ENCODE assay signal across 9 cellular contexts in the genomic region with DNA sequence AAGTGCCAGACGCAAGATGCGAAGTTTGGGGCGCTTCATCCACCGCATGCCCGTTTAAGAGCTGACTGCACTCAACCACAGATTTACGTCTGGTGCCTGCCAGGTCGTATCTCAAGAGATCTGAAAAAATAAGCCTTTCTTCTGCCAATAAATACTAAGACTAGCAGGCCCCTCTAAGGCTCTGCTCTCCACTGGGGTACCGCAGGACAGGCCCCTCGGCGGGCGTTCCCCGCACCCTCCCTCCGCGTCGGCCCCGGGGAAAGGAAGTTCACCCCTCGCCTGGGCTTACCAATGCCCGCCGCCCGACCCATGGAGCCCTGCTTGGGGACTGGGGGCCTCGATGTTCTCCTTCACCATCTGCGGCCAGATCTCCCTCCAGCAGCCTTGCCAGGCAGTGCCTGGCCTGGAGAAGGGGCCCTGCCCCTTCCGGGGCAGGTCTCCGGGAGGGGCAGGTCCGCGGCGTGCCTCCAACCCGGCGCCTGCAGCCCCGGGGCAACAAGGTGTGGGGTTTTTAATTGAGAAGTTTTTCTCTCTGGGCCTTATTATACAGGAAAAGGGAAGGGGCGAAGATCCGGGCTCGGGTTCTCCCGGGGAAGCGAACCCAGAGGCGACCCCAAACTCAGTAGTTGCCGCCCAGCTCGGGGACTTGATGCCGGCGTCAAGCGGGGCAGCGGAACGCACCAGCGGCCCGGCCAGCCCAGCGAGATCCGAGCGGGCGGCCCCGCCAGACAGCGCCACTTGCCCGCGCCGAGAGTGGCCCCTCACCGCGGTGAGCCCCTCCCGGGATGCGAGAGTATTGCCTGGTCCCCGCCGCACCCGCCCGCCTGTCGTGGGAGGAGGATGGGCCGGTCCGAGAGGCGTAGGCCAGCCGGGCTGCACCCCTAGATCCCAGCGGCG. TPM values are rescaled to one million over a fixed set of nuclear protein-coding genes. Genes with fewer than 3 reads are reported as not detected.
DNase-seq lines count a peak whose midpoint lies in the region; ATAC-seq and TF ChIP-seq lines count a peak whose summit lies in the region.
"Had no signal": no experiment of that assay in that cellular context is flagged by ENCODE, and none has a peak within 500 bp of the region (broad histone marks: within the 10 kb centered on the region; RNA-seq: fewer than 3 reads in every experiment).

No MANE protein-coding gene starts in this region.

- H3K9me3 Mint-ChIP-seq in GM23338, result no peaks in the 10 kb centered on the region
- H3K9me3 Mint-ChIP-seq in activated CD4-positive, alpha-beta memory T cell treated with anti-CD3 and anti-CD28 coated beads, Interleukin-2, amount 10 ng/mL, durations not matched to agents 7 days and 5 days, result no peaks in the 10 kb centered on the region

- no peaks in the 10 kb centered on the region; the same call in 2 of the 3 replicates for H3K36me3 Mint-ChIP-seq in GM23338 (ENCODE audit: low read depth)
- peaks cover 29% of the 10 kb centered on the region for H3K36me3 Mint-ChIP-seq in activated CD4-positive, alpha-beta memory T cell treated with anti-CD3 and anti-CD28 coated beads, Interleukin-2, amount 10 ng/mL, durations not matched to agents 7 days and 5 days (ENCODE audit: low read depth)

- peaks cover 30% of the 10 kb centered on the region for H3K4me1 Mint-ChIP-seq in GM23338
- peaks cover 61% of the 10 kb centered on the region for H3K4me1 Mint-ChIP-seq in activated CD4-positive, alpha-beta memory T cell treated with anti-CD3 and anti-CD28 coated beads, Interleukin-2, amount 10 ng/mL, durations not matched to agents 7 days and 5 days

- no peaks in the 10 kb centered on the region for H3F3A ChIP-seq in GM23338 (replicated peaks; ENCODE audit: low read depth)

- H3K27ac ChIP-seq in GM23338 (ENCODE audit: low read depth) (no peak overlapping the region), Karpas-422 (ENCODE audit: low read length) (0 out of 2 replicates have a peak overlapping the region, but pooled peaks have one; percentile 11), transverse colon (peak overlapping the region; percentile 17 to 59 (median 38))

- TF ChIP-seq CTCF in GM23338 (conservative IDR thresholded peaks at IDR 0.05; ENCODE audit: low read depth in 2 of 2), result no peak
- TF ChIP-seq CTCF in transverse colon (IDR thresholded peaks at IDR 0.05), result no peak

- in situ Hi-C loops in transverse colon (cut with MboI; ENCODE audit: low pct_ligation_motif_present in 1 of 4, low pct_unique_long_range_greater_than_20kb in 1 of 4, low sequenced_read_pairs in 3 of 4), result loop anchor here in 3 of 4 donors (25.0 kb wide), 4 partner anchors 145 to 520 kb away; a partner anchor contains a TSS

- peak; percentile 14 for TF ChIP-seq POLR2A in erythroblast (IDR thresholded peaks at IDR 0.05; ENCODE audit: low read length)
- TF ChIP-seq POLR2A in transverse colon (IDR thresholded peaks at IDR 0.05), result no peak

- H3K4me3 ChIP-seq in GM23338, result peak overlapping the region; percentile 87
- H3K4me3 ChIP-seq in Karpas-422 (ENCODE audit: low read length), result peak overlapping the region; percentile 97
- H3K4me3 ChIP-seq in transverse colon, result peak overlapping the region; percentile 69 to 90 (median 78)

- no peak overlapping the region for H3K27ac Mint-ChIP-seq in GM23338
- peak overlapping the region; percentile 86 for H3K27ac Mint-ChIP-seq in activated CD4-positive, alpha-beta memory T cell treated with anti-CD3 and anti-CD28 coated beads, Interleukin-2, amount 10 ng/mL, durations not matched to agents 7 days and 5 days

- H2AFZ ChIP-seq in GM23338 (peak overlapping the region; percentile 69), Karpas-422 (ENCODE audit: low read length) (peak overlapping the region; percentile 92)

- H3K9me3 ChIP-seq in Karpas-422 (ENCODE audit: low read length) (no peaks in the 10 kb centered on the region), transverse colon (no peaks in the 10 kb centered on the region)

- CTCF ChIA-PET in activated CD4-positive, alpha-beta memory T cell treated with anti-CD3 and anti-CD28 coated beads, Interleukin-2, amount 10 ng/mL, durations not matched to agents 7 days and 5 days (lab: Charles Lee), result interaction anchor here (0.8 to 2.1 kb wide), 9 partner anchors 215 to 539 kb away, joined by 3 to 9 read pairs (median 3); a partner anchor contains a TSS

- TF ChIP-seq EP300 in transverse colon (IDR thresholded peaks at IDR 0.05; ENCODE audit: low read depth), result no peak

- no peaks in the 10 kb centered on the region for H4K20me1 ChIP-seq in GM23338 (replicated peaks; ENCODE audit: insufficient read depth)
- H4K20me1 ChIP-seq in Karpas-422 (ENCODE audit: insufficient read depth, low read depth, low read length), result peaks cover 19% of the 10 kb centered on the region; the same call in 1 of the 2 replicates

- DNase-seq in NCI-H1694 treated with DMSO at 0.1 percent for 48 hours (lab: John Stamatoyannopoulos, UW) (peak; percentile 18), NCI-H1694 (lab: John Stamatoyannopoulos, UW) (no peak), GM23338 (ENCODE audit: low spot score) (peak; percentile 40), Karpas-422 (peak; percentile 79), erythroblast (lab: John Stamatoyannopoulos, UW) (peak; percentile 45 to 58), myocyte (ENCODE audit: low read depth) (peak; percentile 45), transverse colon (peak; percentile 44)
- DNase-seq in activated CD4-positive, alpha-beta memory T cell treated with anti-CD3 and anti-CD28 coated beads, Interleukin-2, amount 10 ng/mL, durations not matched to agents 7 days and 5 days, result peak; percentile 58
- DNase-seq: DND-41 had no signal

- H3K27me3 ChIP-seq in GM23338 (ENCODE audit: insufficient read depth), result peaks cover 31% of the 10 kb centered on the region
- no peaks in the 10 kb centered on the region for H3K27me3 ChIP-seq in Karpas-422 (ENCODE audit: low read length)
- H3K27me3 ChIP-seq in transverse colon, result peaks cover 29% of the 10 kb centered on the region

- H3K4me2 ChIP-seq in GM23338, result peak overlapping the region; percentile 92
- H3K4me2 ChIP-seq in Karpas-422 (ENCODE audit: low read depth, low read length, poor library complexity, severe bottlenecking), result peak overlapping the region; percentile 99

- intact Hi-C loops in transverse colon (cut with DNase I; ENCODE audit: low total_unique reads), result no loop called here

- ATAC-seq in GM23338, result peak; percentile 27

- H3K27me3 Mint-ChIP-seq in GM23338 (ENCODE audit: insufficient read depth, low read depth, poor library complexity), result peaks cover 23% of the 10 kb centered on the region
- H3K27me3 Mint-ChIP-seq in activated CD4-positive, alpha-beta memory T cell treated with anti-CD3 and anti-CD28 coated beads, Interleukin-2, amount 10 ng/mL, durations not matched to agents 7 days and 5 days, result peaks cover 7% of the 10 kb centered on the region

- WGBS in transverse colon (ENCODE audit: low coverage in 1 of 2), 2 donors, result 4 to 39% methylated on average over 4 to 30 of the region's 69 CpGs

- no peaks in the 10 kb centered on the region for H3K9me2 ChIP-seq in GM23338 (ENCODE audit: insufficient read depth)
- no peaks in the 10 kb centered on the region for H3K9me2 ChIP-seq in Karpas-422 (replicated peaks; ENCODE audit: insufficient read depth, low read length)

- 0 out of 2 replicates have a peak, but pooled peaks cover 4% of the 10 kb centered on the region for H3K4me1 ChIP-seq in GM23338 (ENCODE audit: insufficient read depth)
- peaks cover 18% of the 10 kb centered on the region for H3K4me1 ChIP-seq in Karpas-422 (ENCODE audit: low read length)
- H3K4me1 ChIP-seq in transverse colon, result peaks cover 6 to 14% (median 12%) of the 10 kb centered on the region in 4 donors

- H3K36me3 ChIP-seq in GM23338 (ENCODE audit: insufficient read depth), result no peaks in the 10 kb centered on the region
- no peaks in the 10 kb centered on the region for H3K36me3 ChIP-seq in Karpas-422 (ENCODE audit: insufficient read depth, low read length)
- no peaks in the 10 kb centered on the region for H3K36me3 ChIP-seq in transverse colon

- peak overlapping the region; percentile 96 for H3K9ac ChIP-seq in Karpas-422 (ENCODE audit: low read length)

- peaks cover 14% of the 10 kb centered on the region for H3K79me2 ChIP-seq in GM23338 (replicated peaks; ENCODE audit: insufficient read depth)
- H3K79me2 ChIP-seq in Karpas-422 (ENCODE audit: low read length), result peaks cover 57% of the 10 kb centered on the region

- POLR2A ChIA-PET in activated CD4-positive, alpha-beta memory T cell treated with anti-CD3 and anti-CD28 coated beads, Interleukin-2, amount 10 ng/mL, durations not matched to agents 7 days and 5 days (lab: Charles Lee), result interaction anchor here (0.7 to 4.2 kb wide), 15 partner anchors 11 to 542 kb away, joined by 3 to 53 read pairs (median 7); a partner anchor contains a TSS

- peak overlapping the region; percentile 82 for H3K4me3 Mint-ChIP-seq in GM23338
- H3K4me3 Mint-ChIP-seq in activated CD4-positive, alpha-beta memory T cell treated with anti-CD3 and anti-CD28 coated beads, Interleukin-2, amount 10 ng/mL, durations not matched to agents 7 days and 5 days, result peak overlapping the region; percentile 94

TF ChIP-seq in GM23338, 12 proteins besides CTCF, POLR2A, EP300 and RAD21 (continues in another document):
- no peak for TF ChIP-seq ZNF114 (CRISPR knock-in tag; IDR thresholded peaks at IDR 0.05)

RNA-seq across cellular contexts. Expression of a gene that starts 0.7 kb away (rescaled TPM):
- 30.0 and 50.2 TPM in 2 replicates for total RNA-seq in GM23338 (2014; rRNA removed; shearing (Covaris generic))
- polyA plus RNA-seq in GM23338 (2016; fragmentation: Nextera tagmentation; extraction: Ambion mirVana), result 38.7 and 44.9 TPM in 2 replicates
- 96.7 and 186 TPM in 2 replicates for total RNA-seq in Karpas-422 (2014; rRNA removed; shearing (Covaris generic); ENCODE audit: low replicate concordance)
- 100 to 1,000 TPM; 252 to 258 TPM for total RNA-seq in activated CD4-positive, alpha-beta memory T cell treated with anti-CD3 and anti-CD28 coated beads, Interleukin-2, amount 10 ng/mL, durations not matched to agents 7 days and 5 days
- total RNA-seq in myocyte (87.8 and 106 TPM in 2 replicates), transverse colon (100 to 1,000 TPM in 2 of 4 donors, 10 to 100 TPM in 2; 77.6 to 142 (median 107) TPM)
- 48.4 TPM for polyA plus RNA-seq in myocyte (2012)
